In the genomic region with DNA sequence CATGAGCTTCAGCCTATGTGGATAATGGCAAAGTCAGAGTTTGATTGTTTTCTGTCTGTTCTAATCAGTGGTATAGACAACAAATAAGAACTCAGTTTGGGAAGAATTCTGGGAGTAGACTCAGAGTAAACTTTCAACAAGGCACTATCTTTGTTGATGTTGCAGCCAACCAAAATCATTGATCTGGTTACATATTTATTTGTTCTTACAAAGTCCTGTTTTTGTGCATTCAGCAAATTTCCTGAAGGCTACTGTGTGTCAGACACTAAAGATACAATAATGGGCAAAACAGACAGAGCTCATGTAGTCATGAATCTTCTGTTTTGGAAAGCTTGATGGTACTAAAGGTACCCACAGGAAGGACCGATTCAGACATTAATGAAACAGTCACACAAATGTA, we compare ENCODE assay signal across 3 cellular contexts.
A peak's percentile ranks its signal among the peaks of the same experiment; 100 is the strongest.
TF ChIP-seq lines count a peak whose summit lies in the region.

No MANE protein-coding gene starts in this region.

TF ChIP-seq in A549, 52 proteins besides CTCF, POLR2A, EP300 and RAD21:
- TF ChIP-seq RCOR1 (IDR thresholded peaks at IDR 0.05; ENCODE audit: low read depth, low read length), result no peak
- TF ChIP-seq MAFK (IDR thresholded peaks at IDR 0.05; ENCODE audit: partially characterized antibody), result peak; percentile 63
- TF ChIP-seq, protein P1, sequence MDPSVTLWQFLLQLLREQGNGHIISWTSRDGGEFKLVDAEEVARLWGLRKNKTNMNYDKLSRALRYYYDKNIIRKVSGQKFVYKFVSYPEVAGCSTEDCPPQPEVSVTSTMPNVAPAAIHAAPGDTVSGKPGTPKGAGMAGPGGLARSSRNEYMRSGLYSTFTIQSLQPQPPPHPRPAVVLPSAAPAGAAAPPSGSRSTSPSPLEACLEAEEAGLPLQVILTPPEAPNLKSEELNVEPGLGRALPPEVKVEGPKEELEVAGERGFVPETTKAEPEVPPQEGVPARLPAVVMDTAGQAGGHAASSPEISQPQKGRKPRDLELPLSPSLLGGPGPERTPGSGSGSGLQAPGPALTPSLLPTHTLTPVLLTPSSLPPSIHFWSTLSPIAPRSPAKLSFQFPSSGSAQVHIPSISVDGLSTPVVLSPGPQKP (IDR thresholded peaks at IDR 0.05; ENCODE audit: low read depth, low read length), result no peak
- TF ChIP-seq, protein P2, sequence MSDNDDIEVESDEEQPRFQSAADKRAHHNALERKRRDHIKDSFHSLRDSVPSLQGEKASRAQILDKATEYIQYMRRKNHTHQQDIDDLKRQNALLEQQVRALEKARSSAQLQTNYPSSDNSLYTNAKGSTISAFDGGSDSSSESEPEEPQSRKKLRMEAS (IDR thresholded peaks at IDR 0.05), result no peak
- no peak for TF ChIP-seq PHF8 (IDR thresholded peaks at IDR 0.05; ENCODE audit: borderline replicate concordance, low read depth)

TF ChIP-seq in K562, 482 proteins besides CTCF, POLR2A, EP300 and RAD21:
- TF ChIP-seq NCOA6 (IDR thresholded peaks at IDR 0.05) (no peak), FOSL1 (tag; conservative IDR thresholded peaks at IDR 0.05) (no peak), ZNF316 (IDR thresholded peaks at IDR 0.05) (0 out of 2 replicates have a peak, but pooled peaks have one; percentile 31), SETDB1 (IDR thresholded peaks at IDR 0.05; ENCODE audit: low read length) (no peak), MAFF (IDR thresholded peaks at IDR 0.05; ENCODE audit: low read length) (peak; percentile 31; the same call in 1 of the 2 replicates)
- TF ChIP-seq, protein P3, sequence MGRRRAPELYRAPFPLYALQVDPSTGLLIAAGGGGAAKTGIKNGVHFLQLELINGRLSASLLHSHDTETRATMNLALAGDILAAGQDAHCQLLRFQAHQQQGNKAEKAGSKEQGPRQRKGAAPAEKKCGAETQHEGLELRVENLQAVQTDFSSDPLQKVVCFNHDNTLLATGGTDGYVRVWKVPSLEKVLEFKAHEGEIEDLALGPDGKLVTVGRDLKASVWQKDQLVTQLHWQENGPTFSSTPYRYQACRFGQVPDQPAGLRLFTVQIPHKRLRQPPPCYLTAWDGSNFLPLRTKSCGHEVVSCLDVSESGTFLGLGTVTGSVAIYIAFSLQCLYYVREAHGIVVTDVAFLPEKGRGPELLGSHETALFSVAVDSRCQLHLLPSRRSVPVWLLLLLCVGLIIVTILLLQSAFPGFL (CRISPR knock-in tag; IDR thresholded peaks at IDR 0.05), result no peak
- TF ChIP-seq, protein P4, sequence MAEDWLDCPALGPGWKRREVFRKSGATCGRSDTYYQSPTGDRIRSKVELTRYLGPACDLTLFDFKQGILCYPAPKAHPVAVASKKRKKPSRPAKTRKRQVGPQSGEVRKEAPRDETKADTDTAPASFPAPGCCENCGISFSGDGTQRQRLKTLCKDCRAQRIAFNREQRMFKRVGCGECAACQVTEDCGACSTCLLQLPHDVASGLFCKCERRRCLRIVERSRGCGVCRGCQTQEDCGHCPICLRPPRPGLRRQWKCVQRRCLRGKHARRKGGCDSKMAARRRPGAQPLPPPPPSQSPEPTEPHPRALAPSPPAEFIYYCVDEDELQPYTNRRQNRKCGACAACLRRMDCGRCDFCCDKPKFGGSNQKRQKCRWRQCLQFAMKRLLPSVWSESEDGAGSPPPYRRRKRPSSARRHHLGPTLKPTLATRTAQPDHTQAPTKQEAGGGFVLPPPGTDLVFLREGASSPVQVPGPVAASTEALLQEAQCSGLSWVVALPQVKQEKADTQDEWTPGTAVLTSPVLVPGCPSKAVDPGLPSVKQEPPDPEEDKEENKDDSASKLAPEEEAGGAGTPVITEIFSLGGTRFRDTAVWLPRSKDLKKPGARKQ (CRISPR knock-in tag; IDR thresholded peaks at IDR 0.05), result no peak
- TF ChIP-seq, protein P5, sequence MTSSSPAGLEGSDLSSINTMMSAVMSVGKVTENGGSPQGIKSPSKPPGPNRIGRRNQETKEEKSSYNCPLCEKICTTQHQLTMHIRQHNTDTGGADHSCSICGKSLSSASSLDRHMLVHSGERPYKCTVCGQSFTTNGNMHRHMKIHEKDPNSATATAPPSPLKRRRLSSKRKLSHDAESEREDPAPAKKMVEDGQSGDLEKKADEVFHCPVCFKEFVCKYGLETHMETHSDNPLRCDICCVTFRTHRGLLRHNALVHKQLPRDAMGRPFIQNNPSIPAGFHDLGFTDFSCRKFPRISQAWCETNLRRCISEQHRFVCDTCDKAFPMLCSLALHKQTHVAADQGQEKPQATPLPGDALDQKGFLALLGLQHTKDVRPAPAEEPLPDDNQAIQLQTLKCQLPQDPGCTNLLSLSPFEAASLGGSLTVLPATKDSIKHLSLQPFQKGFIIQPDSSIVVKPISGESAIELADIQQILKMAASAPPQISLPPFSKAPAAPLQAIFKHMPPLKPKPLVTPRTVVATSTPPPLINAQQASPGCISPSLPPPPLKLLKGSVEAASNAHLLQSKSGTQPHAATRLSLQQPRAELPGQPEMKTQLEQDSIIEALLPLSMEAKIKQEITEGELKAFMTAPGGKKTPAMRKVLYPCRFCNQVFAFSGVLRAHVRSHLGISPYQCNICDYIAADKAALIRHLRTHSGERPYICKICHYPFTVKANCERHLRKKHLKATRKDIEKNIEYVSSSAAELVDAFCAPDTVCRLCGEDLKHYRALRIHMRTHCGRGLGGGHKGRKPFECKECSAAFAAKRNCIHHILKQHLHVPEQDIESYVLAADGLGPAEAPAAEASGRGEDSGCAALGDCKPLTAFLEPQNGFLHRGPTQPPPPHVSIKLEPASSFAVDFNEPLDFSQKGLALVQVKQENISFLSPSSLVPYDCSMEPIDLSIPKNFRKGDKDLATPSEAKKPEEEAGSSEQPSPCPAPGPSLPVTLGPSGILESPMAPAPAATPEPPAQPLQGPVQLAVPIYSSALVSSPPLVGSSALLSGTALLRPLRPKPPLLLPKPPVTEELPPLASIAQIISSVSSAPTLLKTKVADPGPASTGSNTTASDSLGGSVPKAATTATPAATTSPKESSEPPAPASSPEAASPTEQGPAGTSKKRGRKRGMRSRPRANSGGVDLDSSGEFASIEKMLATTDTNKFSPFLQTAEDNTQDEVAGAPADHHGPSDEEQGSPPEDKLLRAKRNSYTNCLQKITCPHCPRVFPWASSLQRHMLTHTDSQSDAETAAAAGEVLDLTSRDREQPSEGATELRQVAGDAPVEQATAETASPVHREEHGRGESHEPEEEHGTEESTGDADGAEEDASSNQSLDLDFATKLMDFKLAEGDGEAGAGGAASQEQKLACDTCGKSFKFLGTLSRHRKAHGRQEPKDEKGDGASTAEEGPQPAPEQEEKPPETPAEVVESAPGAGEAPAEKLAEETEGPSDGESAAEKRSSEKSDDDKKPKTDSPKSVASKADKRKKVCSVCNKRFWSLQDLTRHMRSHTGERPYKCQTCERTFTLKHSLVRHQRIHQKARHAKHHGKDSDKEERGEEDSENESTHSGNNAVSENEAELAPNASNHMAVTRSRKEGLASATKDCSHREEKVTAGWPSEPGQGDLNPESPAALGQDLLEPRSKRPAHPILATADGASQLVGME (CRISPR knock-in tag; IDR thresholded peaks at IDR 0.05), result no peak

TF ChIP-seq in HepG2, 621 proteins besides CTCF, POLR2A, EP300 and RAD21:
- TF ChIP-seq PCBP2 (optimal IDR thresholded peaks at IDR 0.05; ENCODE audit: low read depth, low read length, poor library complexity, severe bottlenecking) (no peak), EED (CRISPR knock-in tag; IDR thresholded peaks at IDR 0.05) (no peak), MAFF (IDR thresholded peaks at IDR 0.05; ENCODE audit: low read depth, low read length) (peak; percentile 65), NBN (conservative IDR thresholded peaks at IDR 0.05) (no peak), MAFK (conservative IDR thresholded peaks at IDR 0.05 in 1 of 2, IDR thresholded peaks at IDR 0.05 in 1 of 2; ENCODE audit: low read length in 2 of 2) (peak; percentile 39 to 75; a peak in 3 of 4 replicates), ZC3H4 (CRISPR knock-in tag; IDR thresholded peaks at IDR 0.05; ENCODE audit: borderline replicate concordance) (no peak), MYNN (CRISPR knock-in tag; IDR thresholded peaks at IDR 0.05; ENCODE audit: low read depth) (no peak), ATF7 (IDR thresholded peaks at IDR 0.05) (no peak), ATF7 (CRISPR knock-in tag; IDR thresholded peaks at IDR 0.05) (no peak)
- TF ChIP-seq, protein P6, sequence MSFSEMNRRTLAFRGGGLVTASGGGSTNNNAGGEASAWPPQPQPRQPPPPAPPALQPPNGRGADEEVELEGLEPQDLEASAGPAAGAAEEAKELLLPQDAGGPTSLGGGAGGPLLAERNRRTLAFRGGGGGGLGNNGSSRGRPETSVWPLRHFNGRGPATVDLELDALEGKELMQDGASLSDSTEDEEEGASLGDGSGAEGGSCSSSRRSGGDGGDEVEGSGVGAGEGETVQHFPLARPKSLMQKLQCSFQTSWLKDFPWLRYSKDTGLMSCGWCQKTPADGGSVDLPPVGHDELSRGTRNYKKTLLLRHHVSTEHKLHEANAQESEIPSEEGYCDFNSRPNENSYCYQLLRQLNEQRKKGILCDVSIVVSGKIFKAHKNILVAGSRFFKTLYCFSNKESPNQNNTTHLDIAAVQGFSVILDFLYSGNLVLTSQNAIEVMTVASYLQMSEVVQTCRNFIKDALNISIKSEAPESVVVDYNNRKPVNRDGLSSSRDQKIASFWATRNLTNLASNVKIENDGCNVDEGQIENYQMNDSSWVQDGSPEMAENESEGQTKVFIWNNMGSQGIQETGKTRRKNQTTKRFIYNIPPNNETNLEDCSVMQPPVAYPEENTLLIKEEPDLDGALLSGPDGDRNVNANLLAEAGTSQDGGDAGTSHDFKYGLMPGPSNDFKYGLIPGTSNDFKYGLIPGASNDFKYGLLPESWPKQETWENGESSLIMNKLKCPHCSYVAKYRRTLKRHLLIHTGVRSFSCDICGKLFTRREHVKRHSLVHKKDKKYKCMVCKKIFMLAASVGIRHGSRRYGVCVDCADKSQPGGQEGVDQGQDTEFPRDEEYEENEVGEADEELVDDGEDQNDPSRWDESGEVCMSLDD (CRISPR knock-in tag; IDR thresholded peaks at IDR 0.05; ENCODE audit: borderline replicate concordance), result no peak
TF ChIP-seq in HepG2: peak in this region for 2.
